25 cellular contexts compared by ENCODE assay signal in genomic region chr4:68433582-68433981, GRCh38. TPM values are rescaled to one million over a fixed set of nuclear protein-coding genes. Genes with fewer than 3 reads are reported as not detected.
"Had no signal": no experiment of that assay in that cellular context is flagged by ENCODE, and none has a peak within 500 bp of the region (broad histone marks: within the 10 kb centered on the region; RNA-seq: fewer than 3 reads in every experiment).

No MANE protein-coding gene starts in this region.

- ATAC-seq: activated naive CD4-positive, alpha-beta T cell treated with anti-CD3 and anti-CD28 coated beads, Interleukin-2, amount 50 U/mL, for 72 hours; activated T-cell treated with anti-CD3 and anti-CD28 coated beads, Interleukin-2, amount 50 U/mL, for 4 hours; K562; SK-N-SH treated with all-trans-retinoic acid at 6 μM for 48 hours had no signal

- H3K4me3 ChIP-seq: K562, SJSA1 had no signal

- H3K4me1 ChIP-seq: SJSA1 had no signal

- H3K4me3 Mint-ChIP-seq: activated CD4-positive, alpha-beta memory T cell treated with anti-CD3 and anti-CD28 coated beads for 36 hours; activated CD4-positive, alpha-beta T cell treated with anti-CD3 and anti-CD28 coated beads, Interleukin-2, amount 10 ng/mL, durations not matched to agents 24 days and 14 days; activated T-cell treated with anti-CD3 and anti-CD28 coated beads, Interleukin-2, amount 50 U/mL, for 4 hours; T-helper 1 cell treated with Interleukin-12 subunit alpha and Interleukin-12 subunit beta and Interleukin-4 antibody, amounts not matched to agents 30 μg/mL and 1 μg/mL, for 36 hours had no signal

- H3K9me3 Mint-ChIP-seq: activated CD4-positive, alpha-beta memory T cell treated with anti-CD3 and anti-CD28 coated beads for 36 hours; activated naive CD4-positive, alpha-beta T cell treated with anti-CD3 and anti-CD28 coated beads, Interleukin-2, amount 50 U/mL, for 72 hours; activated T-cell treated with anti-CD3 and anti-CD28 coated beads, Interleukin-2, amount 50 U/mL, for 4 hours; T-helper 1 cell treated with Interleukin-12 subunit alpha and Interleukin-12 subunit beta and Interleukin-4 antibody, amounts not matched to agents 30 μg/mL and 1 μg/mL, for 36 hours had no signal

- H3K27ac ChIP-seq: brain microvascular endothelial cell, SJSA1 had no signal

- H3K27ac Mint-ChIP-seq: activated CD4-positive, alpha-beta memory T cell treated with anti-CD3 and anti-CD28 coated beads for 36 hours; activated CD4-positive, alpha-beta T cell treated with anti-CD3 and anti-CD28 coated beads, Interleukin-2, amount 10 ng/mL, durations not matched to agents 24 days and 14 days; activated naive CD4-positive, alpha-beta T cell treated with anti-CD3 and anti-CD28 coated beads, Interleukin-2, amount 50 U/mL, for 72 hours; T-helper 1 cell treated with Interleukin-12 subunit alpha and Interleukin-12 subunit beta and Interleukin-4 antibody, amounts not matched to agents 30 μg/mL and 1 μg/mL, for 36 hours had no signal

- H3K9me3 ChIP-seq: SJSA1 had no signal

- H3K36me3 ChIP-seq: brain microvascular endothelial cell, SJSA1 had no signal

- H3K27me3 ChIP-seq: brain microvascular endothelial cell, SJSA1 had no signal

- H3K36me3 Mint-ChIP-seq: activated CD4-positive, alpha-beta memory T cell treated with anti-CD3 and anti-CD28 coated beads for 36 hours; activated naive CD4-positive, alpha-beta T cell treated with anti-CD3 and anti-CD28 coated beads, Interleukin-2, amount 50 U/mL, for 72 hours had no signal

- DNase-seq: activated CD4-positive, alpha-beta memory T cell treated with anti-CD3 and anti-CD28 coated beads for 36 hours; activated CD4-positive, alpha-beta T cell treated with anti-CD3 and anti-CD28 coated beads, Interleukin-2, amount 10 ng/mL, durations not matched to agents 24 days and 14 days; activated CD4-positive, CD25-positive, alpha-beta regulatory T cell treated with anti-CD3 and anti-CD28 coated beads, Interleukin-2, amount 50 U/mL, for 72 hours; activated CD8-positive, alpha-beta memory T cell treated with anti-CD3 and anti-CD28 coated beads for 24 hours; activated effector memory CD4-positive, alpha-beta T cell treated with anti-CD3 and anti-CD28 coated beads, Interleukin-2, amount 50 U/mL, for 16 hours; activated naive CD4-positive, alpha-beta T cell treated with Interleukin-2 at 50 U/mL for 16 hours; activated T-cell treated with anti-CD3 and anti-CD28 coated beads, Interleukin-2, amount 50 U/mL, for 4 hours; brain microvascular endothelial cell; Karpas-422; NCI-H1048; NCI-H1930; NCI-H2107; NCI-H345; NCI-H510A; NCI-H526 treated with DMSO at 0.1 percent for 48 hours; NCI-H82; OCI-M1; SHP77 had no signal

- H3K27me3 Mint-ChIP-seq: activated CD4-positive, alpha-beta memory T cell treated with anti-CD3 and anti-CD28 coated beads for 36 hours; activated CD4-positive, alpha-beta T cell treated with anti-CD3 and anti-CD28 coated beads, Interleukin-2, amount 10 ng/mL, durations not matched to agents 24 days and 14 days had no signal

RNA-seq across cellular contexts. Expression of gene TMPRSS11E, which starts 13.7 kb away (rescaled TPM):
- total RNA-seq: activated CD4-positive, alpha-beta memory T cell treated with anti-CD3 and anti-CD28 coated beads for 36 hours; activated CD4-positive, alpha-beta T cell treated with anti-CD3 and anti-CD28 coated beads, Interleukin-2, amount 10 ng/mL, durations not matched to agents 24 days and 14 days; activated T-cell treated with anti-CD3 and anti-CD28 coated beads, Interleukin-2, amount 50 U/mL, for 4 hours; cardiac septum; cerebellum; K562; SJSA1 had no signal
- polyA plus RNA-seq: K562 had no signal
